Comparison of ENCODE assay signal across 1 cellular context in the genomic region with DNA sequence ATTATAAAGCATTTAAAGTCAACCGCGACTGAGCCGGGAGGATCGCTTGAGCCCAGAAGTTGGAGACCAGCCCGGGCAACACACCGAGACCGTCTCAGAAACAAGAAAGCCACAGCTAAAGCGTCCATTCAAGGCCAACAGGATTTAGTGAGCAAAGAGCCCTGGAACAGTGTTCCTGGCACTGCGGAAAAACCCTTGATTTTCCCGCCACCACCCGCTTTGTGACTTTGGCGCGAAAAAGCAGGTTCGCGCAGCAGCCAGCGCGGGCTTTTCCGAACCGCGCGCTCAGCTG.
TF ChIP-seq lines count a peak whose summit lies in the region.

No MANE protein-coding gene starts in this region.

TF ChIP-seq in HepG2, 621 proteins besides CTCF, POLR2A, EP300 and RAD21 (continues in another document):
- TF ChIP-seq ZNF335 (CRISPR knock-in tag; IDR thresholded peaks at IDR 0.05) (no peak), ZNF136 (CRISPR knock-in tag; IDR thresholded peaks at IDR 0.05; ENCODE audit: low read depth) (peak; percentile 97; the same call in 1 of the 2 replicates), GPN1 (CRISPR knock-in tag; IDR thresholded peaks at IDR 0.05; ENCODE audit: borderline replicate concordance) (peak; percentile 99), ZZZ3 (CRISPR knock-in tag; IDR thresholded peaks at IDR 0.05; ENCODE audit: borderline replicate concordance) (0 out of 2 replicates have a peak, but pooled peaks have one; percentile 85), SALL1 (CRISPR knock-in tag; IDR thresholded peaks at IDR 0.05) (peak; percentile 94), SNAI1 (CRISPR knock-in tag; IDR thresholded peaks at IDR 0.05; ENCODE audit: borderline replicate concordance) (peak; percentile 100; the same call in 1 of the 2 replicates), NR2F1 (CRISPR knock-in tag; IDR thresholded peaks at IDR 0.05) (no peak), ZNF746 (CRISPR knock-in tag; IDR thresholded peaks at IDR 0.05) (no peak; the same call in 1 of the 2 replicates), ATM (IDR thresholded peaks at IDR 0.05; ENCODE audit: borderline replicate concordance) (no peak), EED (CRISPR knock-in tag; IDR thresholded peaks at IDR 0.05) (no peak), SSRP1 (CRISPR knock-in tag; IDR thresholded peaks at IDR 0.05) (no peak), RAD51 (IDR thresholded peaks at IDR 0.05; ENCODE audit: borderline replicate concordance) (no peak), TCF12 (IDR thresholded peaks at IDR 0.05) (no peak), TCF12 (CRISPR knock-in tag; IDR thresholded peaks at IDR 0.05) (no peak), ZFP62 (CRISPR knock-in tag; IDR thresholded peaks at IDR 0.05) (no peak), FLYWCH1 (CRISPR knock-in tag; IDR thresholded peaks at IDR 0.05) (0 out of 2 replicates have a peak, but pooled peaks have one; percentile 100), PITX1 (CRISPR knock-in tag; IDR thresholded peaks at IDR 0.05) (peak; percentile 88), SP1 (IDR thresholded peaks at IDR 0.05) (no peak), SP1 (CRISPR knock-in tag; IDR thresholded peaks at IDR 0.05) (peak; percentile 96), RBM39 (IDR thresholded peaks at IDR 0.05; ENCODE audit: low read depth, low read length, poor library complexity, severe bottlenecking) (no peak), ZSCAN12 (CRISPR knock-in tag; IDR thresholded peaks at IDR 0.05) (peak; percentile 98), GTF3A (CRISPR knock-in tag; conservative IDR thresholded peaks at IDR 0.05) (0 out of 2 replicates have a peak, but pooled peaks have one; percentile 99), MED1 (CRISPR knock-in tag; IDR thresholded peaks at IDR 0.05) (no peak)
- TF ChIP-seq, protein P1, sequence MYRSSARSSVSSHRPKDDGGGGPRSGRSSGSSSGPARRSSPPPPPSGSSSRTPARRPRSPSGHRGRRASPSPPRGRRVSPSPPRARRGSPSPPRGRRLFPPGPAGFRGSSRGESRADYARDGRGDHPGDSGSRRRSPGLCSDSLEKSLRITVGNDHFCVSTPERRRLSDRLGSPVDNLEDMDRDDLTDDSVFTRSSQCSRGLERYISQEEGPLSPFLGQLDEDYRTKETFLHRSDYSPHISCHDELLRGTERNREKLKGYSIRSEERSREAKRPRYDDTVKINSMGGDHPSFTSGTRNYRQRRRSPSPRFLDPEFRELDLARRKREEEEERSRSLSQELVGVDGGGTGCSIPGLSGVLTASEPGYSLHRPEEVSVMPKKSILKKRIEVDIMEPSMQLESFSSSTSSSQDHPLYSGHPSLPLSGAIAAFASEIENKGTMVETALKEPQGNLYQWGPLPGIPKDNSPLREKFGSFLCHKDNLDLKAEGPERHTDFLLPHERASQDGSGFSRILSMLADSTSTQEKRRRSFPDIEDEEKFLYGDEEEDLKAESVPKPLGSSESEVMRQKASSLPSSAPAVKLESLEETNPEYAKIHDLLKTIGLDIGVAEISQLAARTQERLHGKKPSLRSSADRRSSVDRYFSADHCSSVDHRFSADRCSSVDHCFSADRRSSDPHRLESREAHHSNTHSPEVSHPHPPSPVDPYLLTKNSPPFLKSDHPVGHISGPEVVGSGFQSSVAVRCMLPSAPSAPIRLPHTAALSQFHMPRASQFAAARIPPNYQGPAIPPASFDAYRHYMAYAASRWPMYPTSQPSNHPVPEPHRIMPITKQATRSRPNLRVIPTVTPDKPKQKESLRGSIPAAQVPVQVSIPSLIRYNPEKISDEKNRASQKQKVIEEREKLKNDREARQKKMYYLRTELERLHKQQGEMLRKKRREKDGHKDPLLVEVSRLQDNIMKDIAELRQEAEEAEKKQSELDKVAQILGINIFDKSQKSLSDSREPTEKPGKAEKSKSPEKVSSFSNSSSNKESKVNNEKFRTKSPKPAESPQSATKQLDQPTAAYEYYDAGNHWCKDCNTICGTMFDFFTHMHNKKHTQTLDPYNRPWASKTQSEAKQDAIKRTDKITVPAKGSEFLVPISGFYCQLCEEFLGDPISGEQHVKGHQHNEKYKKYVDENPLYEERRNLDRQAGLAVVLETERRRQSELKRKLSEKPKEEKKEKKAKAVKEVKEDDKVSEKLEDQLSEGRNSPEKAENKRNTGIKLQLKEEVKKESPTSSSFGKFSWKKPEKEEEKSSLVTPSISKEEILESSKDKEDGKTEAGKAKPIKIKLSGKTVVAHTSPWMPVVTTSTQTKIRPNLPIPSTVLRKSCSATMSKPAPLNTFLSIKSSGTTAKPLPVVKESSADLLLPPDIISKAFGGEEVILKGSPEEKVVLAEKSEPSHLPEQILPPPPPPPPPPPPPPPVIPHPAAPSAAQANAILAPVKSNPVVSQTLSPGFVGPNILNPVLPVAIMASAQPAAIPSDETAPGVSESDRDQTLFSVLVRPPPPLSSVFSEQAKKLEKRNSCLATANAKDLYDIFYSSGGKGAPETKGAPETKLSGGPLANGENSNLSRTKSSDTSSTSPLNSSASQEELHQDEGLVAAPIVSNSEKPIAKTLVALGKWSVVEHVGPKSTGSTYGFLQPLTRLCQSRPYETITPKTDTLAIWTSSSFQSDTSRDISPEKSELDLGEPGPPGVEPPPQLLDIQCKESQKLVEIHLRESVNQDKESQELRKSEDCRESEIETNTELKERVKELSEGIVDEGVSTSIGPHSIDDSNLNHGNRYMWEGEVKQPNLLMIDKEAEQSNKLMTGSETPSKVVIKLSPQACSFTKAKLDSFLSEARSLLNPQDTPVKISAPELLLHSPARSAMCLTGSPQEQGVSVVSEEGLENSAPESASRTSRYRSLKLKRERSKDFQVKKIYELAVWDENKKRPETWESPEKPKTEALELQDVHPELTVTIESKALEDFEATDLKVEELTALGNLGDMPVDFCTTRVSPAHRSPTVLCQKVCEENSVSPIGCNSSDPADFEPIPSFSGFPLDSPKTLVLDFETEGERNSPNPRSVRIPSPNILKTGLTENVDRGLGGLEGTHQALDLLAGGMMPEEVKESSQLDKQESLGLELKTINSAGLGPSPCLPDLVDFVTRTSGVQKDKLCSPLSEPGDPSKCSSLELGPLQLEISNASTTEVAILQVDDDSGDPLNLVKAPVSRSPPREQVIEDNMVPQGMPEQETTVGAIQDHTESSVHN (CRISPR knock-in tag; IDR thresholded peaks at IDR 0.05), result no peak
- TF ChIP-seq, protein P2, sequence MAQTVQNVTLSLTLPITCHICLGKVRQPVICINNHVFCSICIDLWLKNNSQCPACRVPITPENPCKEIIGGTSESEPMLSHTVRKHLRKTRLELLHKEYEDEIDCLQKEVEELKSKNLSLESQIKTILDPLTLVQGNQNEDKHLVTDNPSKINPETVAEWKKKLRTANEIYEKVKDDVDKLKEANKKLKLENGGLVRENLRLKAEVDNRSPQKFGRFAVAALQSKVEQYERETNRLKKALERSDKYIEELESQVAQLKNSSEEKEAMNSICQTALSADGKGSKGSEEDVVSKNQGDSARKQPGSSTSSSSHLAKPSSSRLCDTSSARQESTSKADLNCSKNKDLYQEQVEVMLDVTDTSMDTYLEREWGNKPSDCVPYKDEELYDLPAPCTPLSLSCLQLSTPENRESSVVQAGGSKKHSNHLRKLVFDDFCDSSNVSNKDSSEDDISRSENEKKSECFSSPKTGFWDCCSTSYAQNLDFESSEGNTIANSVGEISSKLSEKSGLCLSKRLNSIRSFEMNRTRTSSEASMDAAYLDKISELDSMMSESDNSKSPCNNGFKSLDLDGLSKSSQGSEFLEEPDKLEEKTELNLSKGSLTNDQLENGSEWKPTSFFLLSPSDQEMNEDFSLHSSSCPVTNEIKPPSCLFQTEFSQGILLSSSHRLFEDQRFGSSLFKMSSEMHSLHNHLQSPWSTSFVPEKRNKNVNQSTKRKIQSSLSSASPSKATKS (CRISPR knock-in tag; IDR thresholded peaks at IDR 0.05), result no peak
- TF ChIP-seq, protein P3, sequence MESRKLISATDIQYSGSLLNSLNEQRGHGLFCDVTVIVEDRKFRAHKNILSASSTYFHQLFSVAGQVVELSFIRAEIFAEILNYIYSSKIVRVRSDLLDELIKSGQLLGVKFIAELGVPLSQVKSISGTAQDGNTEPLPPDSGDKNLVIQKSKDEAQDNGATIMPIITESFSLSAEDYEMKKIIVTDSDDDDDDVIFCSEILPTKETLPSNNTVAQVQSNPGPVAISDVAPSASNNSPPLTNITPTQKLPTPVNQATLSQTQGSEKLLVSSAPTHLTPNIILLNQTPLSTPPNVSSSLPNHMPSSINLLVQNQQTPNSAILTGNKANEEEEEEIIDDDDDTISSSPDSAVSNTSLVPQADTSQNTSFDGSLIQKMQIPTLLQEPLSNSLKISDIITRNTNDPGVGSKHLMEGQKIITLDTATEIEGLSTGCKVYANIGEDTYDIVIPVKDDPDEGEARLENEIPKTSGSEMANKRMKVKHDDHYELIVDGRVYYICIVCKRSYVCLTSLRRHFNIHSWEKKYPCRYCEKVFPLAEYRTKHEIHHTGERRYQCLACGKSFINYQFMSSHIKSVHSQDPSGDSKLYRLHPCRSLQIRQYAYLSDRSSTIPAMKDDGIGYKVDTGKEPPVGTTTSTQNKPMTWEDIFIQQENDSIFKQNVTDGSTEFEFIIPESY (CRISPR knock-in tag; IDR thresholded peaks at IDR 0.05), result no peak
- TF ChIP-seq, protein P4, sequence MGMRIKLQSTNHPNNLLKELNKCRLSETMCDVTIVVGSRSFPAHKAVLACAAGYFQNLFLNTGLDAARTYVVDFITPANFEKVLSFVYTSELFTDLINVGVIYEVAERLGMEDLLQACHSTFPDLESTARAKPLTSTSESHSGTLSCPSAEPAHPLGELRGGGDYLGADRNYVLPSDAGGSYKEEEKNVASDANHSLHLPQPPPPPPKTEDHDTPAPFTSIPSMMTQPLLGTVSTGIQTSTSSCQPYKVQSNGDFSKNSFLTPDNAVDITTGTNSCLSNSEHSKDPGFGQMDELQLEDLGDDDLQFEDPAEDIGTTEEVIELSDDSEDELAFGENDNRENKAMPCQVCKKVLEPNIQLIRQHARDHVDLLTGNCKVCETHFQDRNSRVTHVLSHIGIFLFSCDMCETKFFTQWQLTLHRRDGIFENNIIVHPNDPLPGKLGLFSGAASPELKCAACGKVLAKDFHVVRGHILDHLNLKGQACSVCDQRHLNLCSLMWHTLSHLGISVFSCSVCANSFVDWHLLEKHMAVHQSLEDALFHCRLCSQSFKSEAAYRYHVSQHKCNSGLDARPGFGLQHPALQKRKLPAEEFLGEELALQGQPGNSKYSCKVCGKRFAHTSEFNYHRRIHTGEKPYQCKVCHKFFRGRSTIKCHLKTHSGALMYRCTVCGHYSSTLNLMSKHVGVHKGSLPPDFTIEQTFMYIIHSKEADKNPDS (CRISPR knock-in tag; IDR thresholded peaks at IDR 0.05), result no peak
- TF ChIP-seq, protein P5, sequence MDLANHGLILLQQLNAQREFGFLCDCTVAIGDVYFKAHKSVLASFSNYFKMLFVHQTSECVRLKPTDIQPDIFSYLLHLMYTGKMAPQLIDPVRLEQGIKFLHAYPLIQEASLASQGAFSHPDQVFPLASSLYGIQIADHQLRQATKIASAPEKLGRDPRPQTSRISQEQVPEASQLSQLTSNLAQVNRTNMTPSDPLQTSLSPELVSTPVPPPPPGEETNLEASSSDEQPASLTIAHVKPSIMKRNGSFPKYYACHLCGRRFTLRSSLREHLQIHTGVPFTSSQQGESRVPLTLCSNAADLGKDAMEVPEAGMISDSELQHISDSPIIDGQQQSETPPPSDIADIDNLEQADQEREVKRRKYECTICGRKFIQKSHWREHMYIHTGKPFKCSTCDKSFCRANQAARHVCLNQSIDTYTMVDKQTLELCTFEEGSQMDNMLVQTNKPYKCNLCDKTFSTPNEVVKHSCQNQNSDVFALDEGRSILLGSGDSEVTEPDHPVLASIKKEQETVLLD (CRISPR knock-in tag; IDR thresholded peaks at IDR 0.05; ENCODE audit: low read depth), result no peak; the same call in 1 of the 2 replicates
- TF ChIP-seq, protein P6, sequence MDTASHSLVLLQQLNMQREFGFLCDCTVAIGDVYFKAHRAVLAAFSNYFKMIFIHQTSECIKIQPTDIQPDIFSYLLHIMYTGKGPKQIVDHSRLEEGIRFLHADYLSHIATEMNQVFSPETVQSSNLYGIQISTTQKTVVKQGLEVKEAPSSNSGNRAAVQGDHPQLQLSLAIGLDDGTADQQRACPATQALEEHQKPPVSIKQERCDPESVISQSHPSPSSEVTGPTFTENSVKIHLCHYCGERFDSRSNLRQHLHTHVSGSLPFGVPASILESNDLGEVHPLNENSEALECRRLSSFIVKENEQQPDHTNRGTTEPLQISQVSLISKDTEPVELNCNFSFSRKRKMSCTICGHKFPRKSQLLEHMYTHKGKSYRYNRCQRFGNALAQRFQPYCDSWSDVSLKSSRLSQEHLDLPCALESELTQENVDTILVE (CRISPR knock-in tag; IDR thresholded peaks at IDR 0.05), result no peak
- TF ChIP-seq, protein P7, sequence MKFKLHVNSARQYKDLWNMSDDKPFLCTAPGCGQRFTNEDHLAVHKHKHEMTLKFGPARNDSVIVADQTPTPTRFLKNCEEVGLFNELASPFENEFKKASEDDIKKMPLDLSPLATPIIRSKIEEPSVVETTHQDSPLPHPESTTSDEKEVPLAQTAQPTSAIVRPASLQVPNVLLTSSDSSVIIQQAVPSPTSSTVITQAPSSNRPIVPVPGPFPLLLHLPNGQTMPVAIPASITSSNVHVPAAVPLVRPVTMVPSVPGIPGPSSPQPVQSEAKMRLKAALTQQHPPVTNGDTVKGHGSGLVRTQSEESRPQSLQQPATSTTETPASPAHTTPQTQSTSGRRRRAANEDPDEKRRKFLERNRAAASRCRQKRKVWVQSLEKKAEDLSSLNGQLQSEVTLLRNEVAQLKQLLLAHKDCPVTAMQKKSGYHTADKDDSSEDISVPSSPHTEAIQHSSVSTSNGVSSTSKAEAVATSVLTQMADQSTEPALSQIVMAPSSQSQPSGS (CRISPR knock-in tag; IDR thresholded peaks at IDR 0.05), result peak; percentile 81; the same call in 1 of the 2 replicates
- TF ChIP-seq, protein P8, sequence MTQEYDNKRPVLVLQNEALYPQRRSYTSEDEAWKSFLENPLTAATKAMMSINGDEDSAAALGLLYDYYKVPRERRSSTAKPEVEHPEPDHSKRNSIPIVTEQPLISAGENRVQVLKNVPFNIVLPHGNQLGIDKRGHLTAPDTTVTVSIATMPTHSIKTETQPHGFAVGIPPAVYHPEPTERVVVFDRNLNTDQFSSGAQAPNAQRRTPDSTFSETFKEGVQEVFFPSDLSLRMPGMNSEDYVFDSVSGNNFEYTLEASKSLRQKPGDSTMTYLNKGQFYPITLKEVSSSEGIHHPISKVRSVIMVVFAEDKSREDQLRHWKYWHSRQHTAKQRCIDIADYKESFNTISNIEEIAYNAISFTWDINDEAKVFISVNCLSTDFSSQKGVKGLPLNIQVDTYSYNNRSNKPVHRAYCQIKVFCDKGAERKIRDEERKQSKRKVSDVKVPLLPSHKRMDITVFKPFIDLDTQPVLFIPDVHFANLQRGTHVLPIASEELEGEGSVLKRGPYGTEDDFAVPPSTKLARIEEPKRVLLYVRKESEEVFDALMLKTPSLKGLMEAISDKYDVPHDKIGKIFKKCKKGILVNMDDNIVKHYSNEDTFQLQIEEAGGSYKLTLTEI (CRISPR knock-in tag; conservative IDR thresholded peaks at IDR 0.05), result peak; percentile 72; the same call in 1 of the 2 replicates
- TF ChIP-seq, protein P9, sequence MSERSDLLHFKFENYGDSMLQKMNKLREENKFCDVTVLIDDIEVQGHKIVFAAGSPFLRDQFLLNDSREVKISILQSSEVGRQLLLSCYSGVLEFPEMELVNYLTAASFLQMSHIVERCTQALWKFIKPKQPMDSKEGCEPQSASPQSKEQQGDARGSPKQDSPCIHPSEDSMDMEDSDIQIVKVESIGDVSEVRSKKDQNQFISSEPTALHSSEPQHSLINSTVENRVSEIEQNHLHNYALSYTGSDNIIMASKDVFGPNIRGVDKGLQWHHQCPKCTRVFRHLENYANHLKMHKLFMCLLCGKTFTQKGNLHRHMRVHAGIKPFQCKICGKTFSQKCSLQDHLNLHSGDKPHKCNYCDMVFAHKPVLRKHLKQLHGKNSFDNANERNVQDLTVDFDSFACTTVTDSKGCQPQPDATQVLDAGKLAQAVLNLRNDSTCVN (CRISPR knock-in tag; IDR thresholded peaks at IDR 0.05; ENCODE audit: borderline replicate concordance), result no peak; the same call in 1 of the 2 replicates
